8 cellular contexts compared by ENCODE assay signal in the genomic region with DNA sequence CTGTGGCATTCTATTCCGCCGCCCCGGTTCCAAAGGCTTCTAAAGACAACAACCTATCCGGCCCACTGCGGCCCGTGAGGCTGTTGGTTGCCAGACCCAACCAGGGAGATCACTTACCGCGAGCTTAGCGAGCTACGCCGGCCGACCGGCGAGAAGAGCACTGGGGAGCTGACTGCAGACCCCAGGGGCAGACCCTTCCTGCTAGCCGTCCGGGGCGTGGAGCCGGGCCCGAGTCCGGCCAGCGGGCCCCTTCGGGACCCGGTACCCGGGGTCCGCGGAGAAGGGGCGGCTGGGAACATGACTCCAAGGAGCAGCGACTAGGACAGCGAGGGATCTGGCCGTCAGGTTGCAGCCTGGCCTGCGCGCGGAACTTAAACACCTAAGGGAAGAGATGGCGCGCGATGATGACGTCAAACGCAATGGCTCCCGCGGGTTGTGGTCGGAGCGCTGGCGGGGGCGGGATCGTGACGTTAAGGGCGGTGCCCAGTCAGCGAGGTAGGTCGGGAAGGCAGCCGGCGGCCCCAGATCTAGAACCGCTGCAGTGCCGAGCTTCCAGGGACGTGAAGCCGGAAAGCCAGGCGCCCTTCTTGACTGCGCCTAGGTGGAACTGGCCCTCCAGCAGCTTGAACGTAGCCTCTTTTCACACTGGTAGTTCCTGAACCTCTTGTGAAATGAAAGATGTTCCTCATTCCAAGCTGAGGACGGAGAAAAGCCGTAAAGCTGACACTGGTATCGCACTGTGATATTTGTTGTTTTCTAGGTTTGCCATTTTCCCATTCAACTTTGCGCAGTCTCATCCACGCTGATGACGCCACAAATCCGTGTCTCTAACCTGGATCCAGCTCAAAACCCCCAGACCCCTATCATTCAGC. TPM values are rescaled to one million over a fixed set of nuclear protein-coding genes. Genes with fewer than 3 reads are reported as not detected.
DNase-seq lines count a peak whose midpoint lies in the region; ATAC-seq and TF ChIP-seq lines count a peak whose summit lies in the region.

A gene (minus strand): TSS at position 391 of the 872 bp plus-strand sequence. CDS start 92 bp downstream, at position 299.

- intact Hi-C loops in left cardiac atrium (cut with DNase I) = loop anchor here in 1 of 2 donors (10.0 kb wide), 1 partner anchor 243 kb away; no protein-coding TSS in a partner anchor

- ATAC-seq in HG02884 (IDR thresholded peaks at IDR 0.05; ENCODE audit: unreplicated experiment) = peak; percentile 90
- ATAC-seq in left cardiac atrium = peak; percentile 99

- no peak for TF ChIP-seq CTCF in GM13977 (IDR thresholded peaks at IDR 0.05; ENCODE audit: extremely low read depth, insufficient read depth, missing control alignments)
- TF ChIP-seq CTCF in progenitor cell of endocrine pancreas (IDR thresholded peaks at IDR 0.05; ENCODE audit: unreplicated experiment) = no peak

- H3K27me3 Mint-ChIP-seq in T-helper 1 cell treated with Interleukin-12 subunit alpha and Interleukin-12 subunit beta and Interleukin-4 antibody, amounts not matched to agents 30 μg/mL and 1 μg/mL, for 36 hours (ENCODE audit: low read depth) = no peaks in the 10 kb centered on the region
- no peaks in the 10 kb centered on the region for H3K27me3 Mint-ChIP-seq in progenitor cell of endocrine pancreas

- H3K36me3 Mint-ChIP-seq in T-helper 1 cell treated with Interleukin-12 subunit alpha and Interleukin-12 subunit beta and Interleukin-4 antibody, amounts not matched to agents 30 μg/mL and 1 μg/mL, for 36 hours (ENCODE audit: low read depth) = peaks cover 7% of the 10 kb centered on the region
- H3K36me3 Mint-ChIP-seq in progenitor cell of endocrine pancreas (ENCODE audit: insufficient read depth) = peaks cover 5% of the 10 kb centered on the region

- DNase-seq in GM13977 (ENCODE audit: low spot score) (peak; percentile 92), NCI-H1694 (lab: John Stamatoyannopoulos, UW) (peak; percentile 99), amniotic stem cell (lab: John Stamatoyannopoulos, UW) (peak; percentile 99), left cardiac atrium (peak; percentile 100), progenitor cell of endocrine pancreas (ENCODE audit: low spot score, unreplicated experiment) (peak; percentile 98), ureter (ENCODE audit: low spot score) (peak; percentile 100)

- in situ Hi-C loops in GM13977 (cut with MboI; ENCODE audit: low pct_unique_long_range_greater_than_20kb, low sequenced_read_pairs, unreplicated experiment) = loop anchor here (10.0 kb wide), 1 partner anchor 253 kb away; no protein-coding TSS in a partner anchor

- peak within 1 kb of the TSS; percentile 92 for H3K27ac Mint-ChIP-seq in T-helper 1 cell treated with Interleukin-12 subunit alpha and Interleukin-12 subunit beta and Interleukin-4 antibody, amounts not matched to agents 30 μg/mL and 1 μg/mL, for 36 hours
- peak within 1 kb of the TSS; percentile 96 for H3K27ac Mint-ChIP-seq in progenitor cell of endocrine pancreas

- peaks cover 19% of the 10 kb centered on the region for H3K4me1 Mint-ChIP-seq in T-helper 1 cell treated with Interleukin-12 subunit alpha and Interleukin-12 subunit beta and Interleukin-4 antibody, amounts not matched to agents 30 μg/mL and 1 μg/mL, for 36 hours (ENCODE audit: low read depth)
- peaks cover 13% of the 10 kb centered on the region for H3K4me1 Mint-ChIP-seq in progenitor cell of endocrine pancreas (ENCODE audit: low read depth)

- H3K9me3 Mint-ChIP-seq in T-helper 1 cell treated with Interleukin-12 subunit alpha and Interleukin-12 subunit beta and Interleukin-4 antibody, amounts not matched to agents 30 μg/mL and 1 μg/mL, for 36 hours = no peaks in the 10 kb centered on the region
- H3K9me3 Mint-ChIP-seq in progenitor cell of endocrine pancreas (ENCODE audit: low read depth) = no peaks in the 10 kb centered on the region

- peak within 1 kb of the TSS; percentile 88 for H3K4me3 Mint-ChIP-seq in T-helper 1 cell treated with Interleukin-12 subunit alpha and Interleukin-12 subunit beta and Interleukin-4 antibody, amounts not matched to agents 30 μg/mL and 1 μg/mL, for 36 hours
- peak within 1 kb of the TSS; percentile 84 for H3K4me3 Mint-ChIP-seq in progenitor cell of endocrine pancreas (ENCODE audit: low read depth)

RNA-seq across cellular contexts. Expression of the gene that starts here (rescaled TPM):
- total RNA-seq in left cardiac atrium (10 to 100 TPM; 29.4 to 29.8 TPM), progenitor cell of endocrine pancreas (53.5 and 54.6 TPM in 2 replicates), ureter (39.7 TPM)

Comparison
In these comparisons a context has a peak if more than half of its experiments do, and no peak if none do; other contexts are left out.
1. Peak in every context shown above with its lines: DNase-seq and ATAC-seq.